In genomic region chr1:101003012-101003650, GRCh38 we compare ENCODE assay signal across 12 cellular contexts. TPM values are rescaled to one million over a fixed set of nuclear protein-coding genes. Genes with fewer than 3 reads are reported as not detected.
DNase-seq lines count a peak whose midpoint lies in the region; ATAC-seq and TF ChIP-seq lines count a peak whose summit lies in the region.
"Had no signal": no experiment of that assay in that cellular context is flagged by ENCODE, and none has a peak within 500 bp of the region (broad histone marks: within the 10 kb centered on the region; RNA-seq: fewer than 3 reads in every experiment).

No MANE protein-coding gene starts in this region.

- H3K4me1 Mint-ChIP-seq in T-cell = peaks cover 56 to 67% (median 59%) of the 10 kb centered on the region in 3 donors

- no peak for TF ChIP-seq EP300 in suprapubic skin (IDR thresholded peaks at IDR 0.05)

- peaks cover 4% of the 10 kb centered on the region for H3K36me3 ChIP-seq in suprapubic skin

- no peak for TF ChIP-seq CTCF in suprapubic skin (IDR thresholded peaks at IDR 0.05)

- no peaks in the 10 kb centered on the region for H3K9me3 ChIP-seq in right cardiac atrium (ENCODE audit: control insufficient read depth, low read length)
- H3K9me3 ChIP-seq in suprapubic skin = no peaks in the 10 kb centered on the region

- CTCF ChIA-PET in T-cell (lab: Charles Lee) = interaction anchor here (0.7 to 1.6 kb wide), 5 partner anchors 16 to 306 kb away, joined by 3 to 8 read pairs (median 3); no protein-coding TSS in a partner anchor

- H3K27ac Mint-ChIP-seq in T-cell = peak overlapping the region; percentile 77 to 83

- 45% methylated on average over 1 of the region's 1 CpG for WGBS in right cardiac atrium
- 57% methylated on average over 1 of the region's 1 CpG for WGBS in suprapubic skin

- H3K27me3 Mint-ChIP-seq in T-cell = no peaks in the 10 kb centered on the region
- H3K27me3 Mint-ChIP-seq: central memory CD8-positive, alpha-beta T cell had no signal

- no peak for TF ChIP-seq POLR2A in suprapubic skin (IDR thresholded peaks at IDR 0.05)

- H3K4me3 Mint-ChIP-seq in T-cell = peak overlapping the region in 1 of 3 donors; percentile 28
- H3K4me3 Mint-ChIP-seq: central memory CD8-positive, alpha-beta T cell had no signal

- H3K9me3 Mint-ChIP-seq in T-cell = no peaks in the 10 kb centered on the region
- H3K9me3 Mint-ChIP-seq: central memory CD8-positive, alpha-beta T cell had no signal

- H3K4me1 ChIP-seq in right cardiac atrium (ENCODE audit: control insufficient read depth, insufficient read depth, low read length) (peaks cover 4% of the 10 kb centered on the region), suprapubic skin (peaks cover 23% of the 10 kb centered on the region)

- H3K27me3 ChIP-seq in right cardiac atrium (ENCODE audit: control insufficient read depth, insufficient read depth) (no peaks in the 10 kb centered on the region), suprapubic skin (no peaks in the 10 kb centered on the region)

- intact Hi-C loops in Right ventricle myocardium superior (cut with DNase I) (no loop called here), left cardiac atrium (cut with DNase I) (no loop called here), right cardiac atrium (cut with DNase I) (no loop called here)

- DNase-seq in Right ventricle myocardium superior (no peak), left cardiac atrium (no peak), T-cell (no peak), right cardiac atrium (no peak), suprapubic skin (ENCODE audit: low spot score in 2 of 2) (no peak), cerebellum (ENCODE audit: low spot score) (no peak)
- DNase-seq in effector CD8-positive, alpha-beta T cell (lab: John Stamatoyannopoulos, UW) = no peak
- DNase-seq: NCI-H2107; stimulated activated CD4-positive, alpha-beta T cell treated with anti-CD3 and anti-CD28 coated beads, Interleukin-4, amount 100 ng/mL, for 1 hour; stimulated activated naive CD4-positive, alpha-beta T cell treated with Interleukin-2 at 50 U/mL for 16 hours had no signal

- H3K4me3 ChIP-seq in right cardiac atrium (ENCODE audit: low read length) (no peak overlapping the region), suprapubic skin (no peak overlapping the region)

- peaks cover 31% of the 10 kb centered on the region for H3K36me3 Mint-ChIP-seq in T-cell

- POLR2A ChIA-PET in T-cell (lab: Charles Lee) = no interaction called here

- ATAC-seq in Right ventricle myocardium superior (ENCODE audit: poor library complexity) (peak; percentile 53), left cardiac atrium (no peak), T-cell (replicated peaks in 1 of 4) (no peak), right cardiac atrium (peak; percentile 54 to 61), HG03135 (IDR thresholded peaks at IDR 0.05; ENCODE audit: unreplicated experiment) (no peak)

- H3K27ac ChIP-seq in right cardiac atrium (ENCODE audit: low read length) (peak overlapping the region; percentile 2), suprapubic skin (peak overlapping the region; percentile 32)

RNA-seq across cellular contexts. Expression of gene DPH5, which starts 22.5 kb away (rescaled TPM):
- total RNA-seq in Right ventricle myocardium superior = 37.2 TPM
- 10 to 100 TPM; 28.6 to 28.7 TPM for total RNA-seq in left cardiac atrium
- total RNA-seq in T-cell = 10 to 100 TPM; 42.7 to 65.6 (median 45.0) TPM
- total RNA-seq in right cardiac atrium = 10 to 100 TPM; 30.9 to 41.2 (median 35.0) TPM
- 36.1 TPM for polyA plus RNA-seq in right cardiac atrium
- 10 to 100 TPM; 15.8 to 29.8 (median 24.3) TPM for total RNA-seq in suprapubic skin
- 27.7 TPM for total RNA-seq in cerebellum

Comparison
In these comparisons a context has a peak if more than half of its experiments do, and no peak if none do; other contexts are left out.
1. ATAC-seq: peak in Right ventricle myocardium superior (single experiment) and right cardiac atrium (2 of 2); none in left cardiac atrium (0 of 2), T-cell (0 of 4) and HG03135 (single experiment).